ENCODE assay signal across 8 cellular contexts in the genomic region with DNA sequence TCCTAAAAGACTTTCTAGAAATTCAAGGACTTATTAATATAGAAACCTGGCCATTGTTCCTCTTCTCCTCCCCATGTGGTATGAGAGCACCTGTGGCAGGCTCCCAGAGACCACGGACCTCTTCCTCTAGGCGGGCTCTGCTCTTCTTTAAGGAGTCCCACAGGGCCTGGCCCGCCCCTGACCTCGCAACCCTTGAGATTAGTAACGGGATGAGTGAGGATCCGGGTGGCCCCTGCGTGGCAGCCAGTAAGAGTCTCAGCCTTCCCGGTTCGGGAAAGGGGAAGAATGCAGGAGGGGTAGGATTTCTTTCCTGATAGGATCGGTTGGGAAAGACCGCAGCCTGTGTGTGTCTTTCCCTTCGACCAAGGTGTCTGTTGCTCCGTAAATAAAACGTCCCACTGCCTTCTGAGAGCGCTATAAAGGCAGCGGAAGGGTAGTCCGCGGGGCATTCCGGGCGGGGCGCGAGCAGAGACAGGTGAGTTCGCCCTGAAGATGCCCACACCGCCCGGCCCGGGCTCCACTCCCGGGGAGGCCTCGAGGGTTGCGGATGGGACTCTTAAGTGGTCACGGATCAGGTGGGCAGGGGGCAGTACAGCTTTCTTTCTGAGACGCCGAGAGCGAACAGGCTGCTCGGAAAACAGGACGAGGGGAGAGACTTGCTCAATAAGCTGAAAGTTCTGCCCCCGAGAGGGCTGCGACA. TPM values are rescaled to one million over a fixed set of nuclear protein-coding genes. Genes with fewer than 3 reads are reported as not detected.
DNase-seq lines count a peak whose midpoint lies in the region; ATAC-seq, FAIRE-seq and TF ChIP-seq lines count a peak whose summit lies in the region.

Gene SLC26A4 (plus strand): TSS at position 448 of the 700 bp plus-strand sequence. CDS start 814 bp downstream, outside the sequence.

- H4K20me1 ChIP-seq in keratinocyte (ENCODE audit: control insufficient read depth, extremely low read depth, insufficient read depth, low read length), result no peaks in the 10 kb centered on the region

- CTCF ChIA-PET in activated CD4-positive, alpha-beta T cell treated with anti-CD3 and anti-CD28 coated beads for 36 hours (lab: Charles Lee), result interaction anchor here (0.9 to 1.7 kb wide), 2 partner anchors 83 to 232 kb away, joined by 4 to 7 read pairs; no protein-coding TSS in a partner anchor

- no peaks in the 10 kb centered on the region for H3K36me3 Mint-ChIP-seq in activated CD4-positive, alpha-beta T cell treated with anti-CD3 and anti-CD28 coated beads for 36 hours (ENCODE audit: low read depth)

- H3K9me3 Mint-ChIP-seq in activated CD4-positive, alpha-beta T cell treated with anti-CD3 and anti-CD28 coated beads for 36 hours (ENCODE audit: low read depth), result no peaks in the 10 kb centered on the region

- H3K27me3 ChIP-seq in MG63 (peaks cover 4% of the 10 kb centered on the region; the same call in 1 of the 2 replicates), keratinocyte (ENCODE audit: control insufficient read depth, extremely low read depth, insufficient read depth, low read length) (peaks cover 30% of the 10 kb centered on the region)

- H3K36me3 ChIP-seq in MG63, result no peaks in the 10 kb centered on the region
- H3K36me3 ChIP-seq in keratinocyte (ENCODE audit: control insufficient read depth in 2 of 2, extremely low read depth in 1 of 2, insufficient read depth in 2 of 2, low read length in 2 of 2), result no peaks in the 10 kb centered on the region

- H3K9me3 ChIP-seq in MG63 (no peaks in the 10 kb centered on the region), keratinocyte (ENCODE audit: control insufficient read depth, low read depth, low read length) (no peaks in the 10 kb centered on the region)

- H3K4me3 ChIP-seq in MG63 (peak within 1 kb of the TSS; percentile 36), keratinocyte (ENCODE audit: control insufficient read depth in 2 of 3, extremely low read depth in 1 of 3, insufficient read depth in 2 of 3, low read depth in 1 of 3, low read length in 3 of 3) (peak within 1 kb of the TSS; percentile 40 to 67 (median 59))

- POLR2A ChIA-PET in activated CD4-positive, alpha-beta T cell treated with anti-CD3 and anti-CD28 coated beads for 36 hours (lab: Charles Lee), result interaction anchor here (0.8 to 1.1 kb wide), 3 partner anchors 83 to 492 kb away, joined by 4 to 7 read pairs (median 5); partner anchors contain the start of gene HBP1

- H3K4me3 Mint-ChIP-seq in activated CD4-positive, alpha-beta T cell treated with anti-CD3 and anti-CD28 coated beads for 36 hours, result peak within 1 kb of the TSS; percentile 78

- peaks cover 26% of the 10 kb centered on the region for H3K27me3 Mint-ChIP-seq in activated CD4-positive, alpha-beta T cell treated with anti-CD3 and anti-CD28 coated beads for 36 hours

- peak within 1 kb of the TSS; percentile 84 for H3K27ac Mint-ChIP-seq in activated CD4-positive, alpha-beta T cell treated with anti-CD3 and anti-CD28 coated beads for 36 hours

- dilution Hi-C loops in keratinocyte (cut with MboI; ENCODE audit: extremely low pct_ligation_motif_present, low sequenced_read_pairs), result no loop called here

- H3K4me2 ChIP-seq in keratinocyte (ENCODE audit: control insufficient read depth, extremely low read depth, insufficient read depth, low read depth, low read length), result peak within 1 kb of the TSS; percentile 91

- no peak for FAIRE-seq in keratinocyte (lab: Jason Lieb, UNC)

- H2AFZ ChIP-seq in keratinocyte (ENCODE audit: control insufficient read depth, low read length), result peak within 1 kb of the TSS; percentile 81

- H3K4me1 Mint-ChIP-seq in activated CD4-positive, alpha-beta T cell treated with anti-CD3 and anti-CD28 coated beads for 36 hours, result peaks cover 32% of the 10 kb centered on the region

- no peaks in the 10 kb centered on the region for H3K79me2 ChIP-seq in keratinocyte (ENCODE audit: control insufficient read depth, insufficient read depth, low read length)

- intact Hi-C loops in activated CD4-positive, alpha-beta T cell treated with anti-CD3 and anti-CD28 coated beads for 36 hours (cut with DNase I, micrococcal nuclease), result loop anchor here (2.0 to 10.0 kb wide), 7 partner anchors 78 to 493 kb away; partner anchors contain the start of genes HBP1 (in 2 of the 2), BCAP29 (in 1 of the 2), COG5 (in 1 of the 2) and DUS4L (in 1 of the 2)

- peak; percentile 66 for DNase-seq in activated CD4-positive, alpha-beta T cell treated with anti-CD3 and anti-CD28 coated beads for 36 hours
- DNase-seq in activated CD4-positive, alpha-beta T cell treated with anti-CD3 and anti-CD28 coated beads, Interleukin-2, amount 50 U/mL, for 1 hour, result no peak
- DNase-seq in MG63, result no peak
- peak; percentile 22 for DNase-seq in astrocyte of the hippocampus (ENCODE audit: low read depth, low spot score)
- DNase-seq in keratinocyte (ENCODE audit: low read depth, low spot score), result no peak
- peak in 2 of 3 donors; percentile 19 to 21 for DNase-seq in stimulated activated CD4-positive, alpha-beta T cell treated with anti-CD3 and anti-CD28 coated beads, TNF-alpha, amount 100 ng/mL, for 48 hours (ENCODE audit: low read depth in 3 of 3)
- no peak for DNase-seq in NCI-H1417 (lab: John Stamatoyannopoulos, UW)

- H3K4me1 ChIP-seq in keratinocyte (ENCODE audit: control insufficient read depth, extremely low read depth, insufficient read depth, low read length), result peaks cover 4% of the 10 kb centered on the region

- no peak for TF ChIP-seq CTCF in keratinocyte (optimal IDR thresholded peaks at IDR 0.05 in 1 of 3, IDR thresholded peaks at IDR 0.05 in 1 of 3, conservative IDR thresholded peaks at IDR 0.05 in 1 of 3; ENCODE audit: extremely low read depth in 1 of 3, insufficient read depth in 2 of 3, low read length in 3 of 3)

- peak; percentile 40 for ATAC-seq in activated CD4-positive, alpha-beta T cell treated with anti-CD3 and anti-CD28 coated beads for 36 hours
- ATAC-seq in HG02970 (IDR thresholded peaks at IDR 0.05; ENCODE audit: low FRiP score, unreplicated experiment), result no peak

- H3K9me1 ChIP-seq in keratinocyte (ENCODE audit: control insufficient read depth, extremely low read depth, insufficient read depth, low read length), result no peaks in the 10 kb centered on the region

- H3K9ac ChIP-seq in keratinocyte (ENCODE audit: control insufficient read depth, extremely low read depth, insufficient read depth, low read length), result no peak within 1 kb of the TSS

- no peak within 1 kb of the TSS for H3K27ac ChIP-seq in keratinocyte (ENCODE audit: control insufficient read depth, insufficient read depth, low read length)

RNA-seq across cellular contexts. Expression of gene SLC26A4, which starts in this region (rescaled TPM):
- total RNA-seq in activated CD4-positive, alpha-beta T cell treated with anti-CD3 and anti-CD28 coated beads for 36 hours, result 1 to 10 TPM; 1.5 to 2.1 TPM
- total RNA-seq in MG63 (2014; rRNA removed; shearing (Covaris generic); ENCODE audit: low replicate concordance), result 0.47 and 0.49 TPM in 2 replicates
- 0.14 to 0.26 TPM (median 0.15 TPM) in 3 replicates for polyA plus RNA-seq in keratinocyte
- 1.2 TPM for polyA plus RNA-seq in keratinocyte (2011; ENCODE audit: low read depth)
- polyA plus RNA-seq in keratinocyte (2011; cell fraction: cytosol; rRNA removed), result 0.01 and 0.10 TPM in 2 replicates
- polyA plus RNA-seq in keratinocyte (2011; cell fraction: nucleus; rRNA removed), result 0.28 and 0.35 TPM in 2 replicates
- polyA plus RNA-seq in keratinocyte (2012; ENCODE audit: low replicate concordance), result 0.21 and 0.28 TPM in 2 replicates
- polyA minus RNA-seq in keratinocyte, result 0.10 to 0.32 TPM (median 0.16 TPM) in 3 replicates
- polyA minus RNA-seq in keratinocyte (2011; cell fraction: cytosol; rRNA and poly(A)+ RNA removed), result not detected
- polyA minus RNA-seq in keratinocyte (2011; cell fraction: nucleus; rRNA and poly(A)+ RNA removed), result 0.32 and 0.62 TPM in 2 replicates

Comparison
In these comparisons a context has a peak if more than half of its experiments do, and no peak if none do; other contexts are left out.
1. DNase-seq: peak in activated CD4-positive, alpha-beta T cell treated with anti-CD3 and anti-CD28 coated beads for 36 hours (single experiment), astrocyte of the hippocampus (single experiment) and stimulated activated CD4-positive, alpha-beta T cell treated with anti-CD3 and anti-CD28 coated beads, TNF-alpha, amount 100 ng/mL, for 48 hours (2 of 3); none in activated CD4-positive, alpha-beta T cell treated with anti-CD3 and anti-CD28 coated beads, Interleukin-2, amount 50 U/mL, for 1 hour (single experiment), MG63 (single experiment), keratinocyte (single experiment) and NCI-H1417 (0 of 3).